In genomic region chr5:78361226-78361993, GRCh38 we compare ENCODE assay signal across 1 cellular context.
TF ChIP-seq lines count a peak whose summit lies in the region.

No MANE protein-coding gene starts in this region.

TF ChIP-seq in IMR-90, 13 proteins besides CTCF, POLR2A, EP300 and RAD21:
- TF ChIP-seq MXI1 (IDR thresholded peaks at IDR 0.05; ENCODE audit: borderline replicate concordance, low read depth, low read length) (peak; percentile 54; the same call in 1 of the 2 replicates), BHLHE40 (IDR thresholded peaks at IDR 0.05; ENCODE audit: low read depth, low read length) (no peak), CHD1 (IDR thresholded peaks at IDR 0.05; ENCODE audit: low read depth, low read length) (no peak)
